8 cellular contexts compared by ENCODE assay signal in genomic region chr13:99312493-99312883, GRCh38. TPM values are rescaled to one million over a fixed set of nuclear protein-coding genes. Genes with fewer than 3 reads are reported as not detected.
DNase-seq lines count a peak whose midpoint lies in the region; TF ChIP-seq lines count a peak whose summit lies in the region.

No MANE protein-coding gene starts in this region.

- H3K9me3 ChIP-seq in right atrium auricular region, result no peaks in the 10 kb centered on the region
- H3K9me3 ChIP-seq in subcutaneous abdominal adipose tissue (ENCODE audit: control insufficient read depth in 5 of 5, low read length in 5 of 5), result no peaks in the 10 kb centered on the region

- H3K4me1 ChIP-seq in right atrium auricular region, result peaks cover 0 to 26% of the 10 kb centered on the region in 2 donors
- H3K4me1 ChIP-seq in subcutaneous abdominal adipose tissue (ENCODE audit: control insufficient read depth in 5 of 5, insufficient read depth in 5 of 5, low read length in 5 of 5), result peaks cover 2 to 28% (median 18%) of the 10 kb centered on the region in 5 donors

- H3K36me3 Mint-ChIP-seq in activated T-helper 2 cell treated with anti-CD3 and anti-CD28 coated beads, Interferon-gamma antibody, Interleukin-2, Interleukin-4, amounts not matched to agents 10 μg/mL and 5 μg/mL and 100 μg/mL, durations not matched to agents 14 hours and 24 hours and 36 hours (ENCODE audit: low read depth), result peaks cover 46% of the 10 kb centered on the region

- H3K36me3 ChIP-seq in right atrium auricular region, result no peaks in the 10 kb centered on the region
- H3K36me3 ChIP-seq in subcutaneous abdominal adipose tissue (ENCODE audit: control insufficient read depth in 5 of 5, insufficient read depth in 5 of 5, low read length in 5 of 5), result peaks cover 3 to 10% (median 4%) of the 10 kb centered on the region in 5 donors

- H3K4me1 Mint-ChIP-seq in activated T-helper 2 cell treated with anti-CD3 and anti-CD28 coated beads, Interferon-gamma antibody, Interleukin-2, Interleukin-4, amounts not matched to agents 10 μg/mL and 5 μg/mL and 100 μg/mL, durations not matched to agents 14 hours and 24 hours and 36 hours (ENCODE audit: low read depth), result peaks cover 80% of the 10 kb centered on the region

- intact Hi-C loops in activated T-helper 2 cell treated with anti-CD3 and anti-CD28 coated beads, Interferon-gamma antibody, Interleukin-2, Interleukin-4, amounts not matched to agents 10 μg/mL and 5 μg/mL and 100 μg/mL, durations not matched to agents 14 hours and 24 hours and 36 hours (cut with micrococcal nuclease), result loop anchor here (5.0 kb wide), 1 partner anchor 35 kb away; no protein-coding TSS in a partner anchor

- H3K9me3 Mint-ChIP-seq in activated T-helper 2 cell treated with anti-CD3 and anti-CD28 coated beads, Interferon-gamma antibody, Interleukin-2, Interleukin-4, amounts not matched to agents 10 μg/mL and 5 μg/mL and 100 μg/mL, durations not matched to agents 14 hours and 24 hours and 36 hours, result no peaks in the 10 kb centered on the region

- no peak for TF ChIP-seq CTCF in right atrium auricular region (IDR thresholded peaks at IDR 0.05)

- H3K27me3 ChIP-seq in right atrium auricular region (no peaks in the 10 kb centered on the region), subcutaneous abdominal adipose tissue (ENCODE audit: control insufficient read depth in 5 of 5, insufficient read depth in 4 of 5, low read length in 5 of 5) (no peaks in the 10 kb centered on the region)

- H3K9ac ChIP-seq in subcutaneous abdominal adipose tissue (ENCODE audit: low read length in 5 of 5), result no peak overlapping the region

- H3K27ac Mint-ChIP-seq in activated T-helper 2 cell treated with anti-CD3 and anti-CD28 coated beads, Interferon-gamma antibody, Interleukin-2, Interleukin-4, amounts not matched to agents 10 μg/mL and 5 μg/mL and 100 μg/mL, durations not matched to agents 14 hours and 24 hours and 36 hours, result peak overlapping the region; percentile 93

- H3K27me3 Mint-ChIP-seq in activated T-helper 2 cell treated with anti-CD3 and anti-CD28 coated beads, Interferon-gamma antibody, Interleukin-2, Interleukin-4, amounts not matched to agents 10 μg/mL and 5 μg/mL and 100 μg/mL, durations not matched to agents 14 hours and 24 hours and 36 hours (ENCODE audit: low read depth), result no peaks in the 10 kb centered on the region

- peak; percentile 57 for DNase-seq in stimulated activated CD4-positive, alpha-beta T cell treated with anti-CD3 and anti-CD28 coated beads, Interleukin-15, amount 100 ng/mL, for 24 hours
- no peak for DNase-seq in stimulated activated CD4-positive, alpha-beta T cell treated with anti-CD3 and anti-CD28 coated beads, Interleukin-2, amount 100 ng/mL, for 48 hours
- no peak for DNase-seq in activated T-helper 2 cell treated with anti-CD3 and anti-CD28 coated beads, Interferon-gamma antibody, Interleukin-2, Interleukin-4, amounts not matched to agents 10 μg/mL and 5 μg/mL and 100 μg/mL, durations not matched to agents 14 hours and 24 hours and 36 hours (ENCODE audit: low spot score)
- DNase-seq in right atrium auricular region (ENCODE audit: low spot score) (peak; percentile 85), cerebellum (ENCODE audit: low spot score) (no peak), NCI-H526 treated with DMSO at 0.1 percent for 48 hours (lab: John Stamatoyannopoulos, UW) (no peak), RKO (ENCODE audit: low spot score) (no peak)

- H3K4me3 Mint-ChIP-seq in activated T-helper 2 cell treated with anti-CD3 and anti-CD28 coated beads, Interferon-gamma antibody, Interleukin-2, Interleukin-4, amounts not matched to agents 10 μg/mL and 5 μg/mL and 100 μg/mL, durations not matched to agents 14 hours and 24 hours and 36 hours (ENCODE audit: low read depth), result peak overlapping the region; percentile 71

- H3K4me3 ChIP-seq in right atrium auricular region, result no peak overlapping the region
- H3K4me3 ChIP-seq in subcutaneous abdominal adipose tissue (ENCODE audit: low read depth in 1 of 5, low read length in 5 of 5), result no peak overlapping the region

- H3K27ac ChIP-seq in right atrium auricular region (peak overlapping the region; percentile 37 to 46), subcutaneous abdominal adipose tissue (ENCODE audit: low read depth, low read length) (peak overlapping the region; percentile 43)

RNA-seq across cellular contexts. Expression of gene GPR183, which starts 5.3 kb away (rescaled TPM):
- 143 and 147 TPM in 2 replicates for total RNA-seq in activated T-helper 2 cell treated with anti-CD3 and anti-CD28 coated beads, Interferon-gamma antibody, Interleukin-2, Interleukin-4, amounts not matched to agents 10 μg/mL and 5 μg/mL and 100 μg/mL, durations not matched to agents 14 hours and 24 hours and 36 hours
- total RNA-seq in right atrium auricular region, result 10 to 100 TPM in 1 of 2 donors, 1 to 10 TPM in 1; 7.6 to 13.3 TPM
- 1.1 TPM for total RNA-seq in cerebellum

RNA-seq across cellular contexts. Expression of gene GPR18, which starts 54.3 kb away (rescaled TPM):
- total RNA-seq in activated T-helper 2 cell treated with anti-CD3 and anti-CD28 coated beads, Interferon-gamma antibody, Interleukin-2, Interleukin-4, amounts not matched to agents 10 μg/mL and 5 μg/mL and 100 μg/mL, durations not matched to agents 14 hours and 24 hours and 36 hours, result 7.4 and 8.4 TPM in 2 replicates
- total RNA-seq in right atrium auricular region (under 1 TPM in 1 of 2 donors, not detected in 1; 0.28 TPM), cerebellum (not detected)

Comparison
In these comparisons a context has a peak if more than half of its experiments do, and no peak if none do; other contexts are left out.
1. DNase-seq: peak in stimulated activated CD4-positive, alpha-beta T cell treated with anti-CD3 and anti-CD28 coated beads, Interleukin-15, amount 100 ng/mL, for 24 hours (single experiment) and right atrium auricular region (single experiment); none in stimulated activated CD4-positive, alpha-beta T cell treated with anti-CD3 and anti-CD28 coated beads, Interleukin-2, amount 100 ng/mL, for 48 hours (0 of 2), activated T-helper 2 cell treated with anti-CD3 and anti-CD28 coated beads, Interferon-gamma antibody, Interleukin-2, Interleukin-4, amounts not matched to agents 10 μg/mL and 5 μg/mL and 100 μg/mL, durations not matched to agents 14 hours and 24 hours and 36 hours (single experiment), cerebellum (single experiment), NCI-H526 treated with DMSO at 0.1 percent for 48 hours (single experiment) and RKO (single experiment).
2. RNA of gene GPR183, which starts 5.3 kb away (total RNA-seq): 143 to 147 TPM in activated T-helper 2 cell treated with anti-CD3 and anti-CD28 coated beads, Interferon-gamma antibody, Interleukin-2, Interleukin-4, amounts not matched to agents 10 μg/mL and 5 μg/mL and 100 μg/mL, durations not matched to agents 14 hours and 24 hours and 36 hours; 7.6 to 13.3 TPM in right atrium auricular region and 1.1 TPM in cerebellum (single experiment); every median in the first group is over 10 times any median in the second.